Comparison of ENCODE assay signal across 9 cellular contexts in the genomic region with DNA sequence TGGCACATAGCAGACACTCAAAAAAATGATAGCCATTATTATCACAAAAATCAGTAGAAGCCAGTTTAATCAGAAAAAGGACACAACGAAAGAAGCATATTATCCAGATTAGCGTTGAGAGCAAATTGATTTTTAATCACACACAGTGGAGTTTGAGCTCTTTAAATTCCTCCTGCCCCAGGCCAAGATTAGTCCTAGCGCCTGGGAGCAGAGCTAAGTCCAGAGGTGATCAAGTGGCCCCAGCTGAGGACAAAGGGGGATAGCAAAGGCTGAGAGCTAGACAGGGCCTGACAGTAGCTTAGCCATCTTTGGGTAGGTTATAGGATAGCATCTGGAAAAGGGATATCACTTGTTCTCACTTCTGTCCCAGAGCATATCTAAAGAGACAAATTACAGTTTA.
"Had no signal": no experiment of that assay in that cellular context is flagged by ENCODE, and none has a peak within 500 bp of the region (broad histone marks: within the 10 kb centered on the region; RNA-seq: fewer than 3 reads in every experiment).

No MANE protein-coding gene starts in this region.

- H3K9me3 Mint-ChIP-seq: GM23338, H9 had no signal

- H3K27ac ChIP-seq: HL-60 had no signal

- H3K27ac Mint-ChIP-seq: GM23338, H9, IgD-negative memory B cell had no signal

- DNase-seq: H9, HCEC 1CT, KBM-7 had no signal

- H3K4me1 Mint-ChIP-seq: IgD-negative memory B cell had no signal

- H2AFZ ChIP-seq: GM23338 had no signal

- H3K27me3 Mint-ChIP-seq: IgD-negative memory B cell had no signal

- H3K4me3 ChIP-seq: GM23338 had no signal

- H3K4me2 ChIP-seq: GM23338 had no signal

- H3K4me3 Mint-ChIP-seq: GM23338, H9 had no signal

- H3K36me3 Mint-ChIP-seq: IgD-negative memory B cell had no signal

- FAIRE-seq: H1, H54, HepG2 had no signal

- ATAC-seq: GM23338, HepG2 had no signal
